20 cellular contexts compared by ENCODE assay signal in genomic region chr13:39493966-39494365, GRCh38.
"Had no signal": no experiment of that assay in that cellular context is flagged by ENCODE, and none has a peak within 500 bp of the region (broad histone marks: within the 10 kb centered on the region; RNA-seq: fewer than 3 reads in every experiment).

No MANE protein-coding gene starts in this region.

- H3K27me3 Mint-ChIP-seq: activated CD8-positive, alpha-beta T cell treated with anti-CD3 and anti-CD28 coated beads for 36 hours had no signal

- H3K9me3 ChIP-seq: body of pancreas, mucosa of descending colon, neutrophil, stomach, testis, upper lobe of right lung had no signal

- H3K9me3 Mint-ChIP-seq: activated CD8-positive, alpha-beta T cell treated with anti-CD3 and anti-CD28 coated beads for 36 hours; activated naive CD4-positive, alpha-beta T cell treated with anti-CD3 and anti-CD28 coated beads, Interleukin-2, amount 50 U/mL, for 24 hours had no signal

- H3K4me3 ChIP-seq: body of pancreas, coronary artery, mucosa of descending colon, stomach, testis, upper lobe of right lung had no signal

- H3K27me3 ChIP-seq: body of pancreas, neutrophil, stomach, testis, upper lobe of right lung had no signal

- H3K4me1 Mint-ChIP-seq: activated naive CD4-positive, alpha-beta T cell treated with anti-CD3 and anti-CD28 coated beads, Interleukin-2, amount 50 U/mL, for 24 hours; naive thymus-derived CD4-positive, alpha-beta T cell; T-helper 17 cell had no signal

- H3K4me3 Mint-ChIP-seq: activated CD8-positive, alpha-beta T cell treated with anti-CD3 and anti-CD28 coated beads for 36 hours; activated naive CD4-positive, alpha-beta T cell treated with anti-CD3 and anti-CD28 coated beads, Interleukin-2, amount 50 U/mL, for 24 hours; naive thymus-derived CD4-positive, alpha-beta T cell; T-helper 17 cell had no signal

- H3K9ac ChIP-seq: parathyroid adenoma had no signal

- H3K36me3 Mint-ChIP-seq: activated naive CD4-positive, alpha-beta T cell treated with anti-CD3 and anti-CD28 coated beads, Interleukin-2, amount 50 U/mL, for 24 hours; naive thymus-derived CD4-positive, alpha-beta T cell had no signal

- H3K27ac Mint-ChIP-seq: activated CD8-positive, alpha-beta T cell treated with anti-CD3 and anti-CD28 coated beads for 36 hours; activated naive CD4-positive, alpha-beta T cell treated with anti-CD3 and anti-CD28 coated beads, Interleukin-2, amount 50 U/mL, for 24 hours; naive thymus-derived CD4-positive, alpha-beta T cell; T-helper 17 cell had no signal

- H3K36me3 ChIP-seq: neutrophil, stomach, upper lobe of right lung had no signal

- H3K4me1 ChIP-seq: body of pancreas, parathyroid adenoma, stomach, upper lobe of right lung had no signal

- H2AFZ ChIP-seq: parathyroid adenoma had no signal

- DNase-seq: activated CD4-positive, alpha-beta T cell treated with anti-CD3 and anti-CD28 coated beads for 48 hours; activated CD8-positive, alpha-beta T cell treated with anti-CD3 and anti-CD28 coated beads for 36 hours; activated effector memory CD4-positive, alpha-beta T cell treated with anti-CD3 and anti-CD28 coated beads, Interleukin-2, amount 50 U/mL, for 16 hours; activated T-cell treated with anti-CD3 and anti-CD28 coated beads, Interleukin-2, amount 50 U/mL, for 48 hours; body of pancreas; central memory CD4-positive, alpha-beta T cell; effector CD4-positive, alpha-beta T cell; foreskin fibroblast; islet precursor cell; mucosa of descending colon; naive thymus-derived CD4-positive, alpha-beta T cell; stimulated activated CD4-positive, alpha-beta T cell treated with anti-CD3 and anti-CD28 coated beads, Interleukin-1b, Interleukin-23, amount 100 ng/mL, for 48 hours; stomach; T-helper 17 cell; testis; upper lobe of right lung had no signal

- H3K79me2 ChIP-seq: parathyroid adenoma had no signal

- H3K27ac ChIP-seq: body of pancreas, coronary artery, neutrophil, parathyroid adenoma, stomach, testis, upper lobe of right lung had no signal
